8 cellular contexts compared by ENCODE assay signal in the genomic region with DNA sequence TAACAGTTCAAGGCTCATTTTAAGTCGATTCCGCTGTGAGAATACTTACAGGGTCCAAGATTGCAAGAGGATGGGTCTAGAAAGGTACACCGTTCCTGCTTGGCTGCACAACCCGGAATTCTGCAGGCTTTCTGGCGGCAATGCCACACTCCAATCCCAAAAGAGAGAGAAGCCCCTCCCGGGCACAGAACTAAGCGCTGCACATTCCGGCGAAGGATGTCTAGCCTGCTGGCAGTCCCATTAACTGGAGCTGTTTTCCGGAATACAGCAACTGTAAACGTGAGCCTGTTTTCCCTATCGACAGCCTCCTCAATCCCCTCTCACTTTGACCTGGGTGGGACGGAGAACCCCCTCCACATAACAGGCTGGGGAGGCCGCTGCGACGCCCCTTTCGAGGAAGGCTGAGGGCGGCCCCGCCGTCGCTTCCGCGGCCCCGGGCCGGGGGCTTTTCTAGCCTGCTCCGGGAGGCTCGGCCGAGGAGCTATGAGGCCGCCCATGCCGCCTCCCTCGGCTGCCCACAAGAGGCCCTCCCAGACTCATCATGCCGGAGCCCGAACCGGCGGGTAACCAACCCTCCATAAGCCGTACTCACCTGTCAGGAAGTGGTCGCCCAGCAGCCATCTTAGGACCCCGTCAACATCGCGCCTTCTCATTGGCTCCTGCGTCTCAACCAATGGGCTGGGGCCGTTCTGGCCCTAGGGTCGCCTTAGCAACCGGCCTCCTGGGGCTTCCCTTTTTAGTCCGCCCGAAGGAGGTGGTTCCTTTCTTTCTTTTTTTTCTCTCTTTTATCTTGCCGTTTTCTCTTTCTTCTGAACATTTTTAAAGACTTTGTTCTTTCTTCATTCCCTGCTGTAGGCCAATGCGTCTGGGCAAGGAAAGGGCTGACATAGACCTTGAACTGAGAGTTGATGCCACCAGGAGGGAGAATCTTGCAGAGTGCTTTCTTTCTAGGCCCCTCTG. TPM values are rescaled to one million over a fixed set of nuclear protein-coding genes. Genes with fewer than 3 reads are reported as not detected.
DNase-seq lines count a peak whose midpoint lies in the region; ATAC-seq and TF ChIP-seq lines count a peak whose summit lies in the region.

A gene (minus strand): TSS at position 647 of the 960 bp plus-strand sequence. CDS start 5,909 bp downstream, outside the sequence.

- peak within 1 kb of the TSS; percentile 94 for H3K4me3 Mint-ChIP-seq in activated T-helper 2 cell treated with anti-CD3 and anti-CD28 coated beads, Interferon-gamma antibody, Interleukin-2, Interleukin-4, amounts not matched to agents 10 μg/mL and 5 μg/mL and 100 μg/mL, durations not matched to agents 14 hours and 24 hours and 36 hours (ENCODE audit: low read depth)
- H3K4me3 Mint-ChIP-seq in natural killer cell = peak within 1 kb of the TSS; percentile 89

- peak within 1 kb of the TSS; percentile 82 for H3K27ac Mint-ChIP-seq in activated T-helper 2 cell treated with anti-CD3 and anti-CD28 coated beads, Interferon-gamma antibody, Interleukin-2, Interleukin-4, amounts not matched to agents 10 μg/mL and 5 μg/mL and 100 μg/mL, durations not matched to agents 14 hours and 24 hours and 36 hours
- H3K27ac Mint-ChIP-seq in natural killer cell = peak within 1 kb of the TSS; percentile 87 to 91

- H3K9me3 Mint-ChIP-seq in activated T-helper 2 cell treated with anti-CD3 and anti-CD28 coated beads, Interferon-gamma antibody, Interleukin-2, Interleukin-4, amounts not matched to agents 10 μg/mL and 5 μg/mL and 100 μg/mL, durations not matched to agents 14 hours and 24 hours and 36 hours = no peaks in the 10 kb centered on the region
- H3K9me3 Mint-ChIP-seq in natural killer cell = no peaks in the 10 kb centered on the region

- peak within 1 kb of the TSS; percentile 94 for H3K4me3 ChIP-seq in RWPE2 (ENCODE audit: severe bottlenecking)

- peaks cover 30% of the 10 kb centered on the region for H3K36me3 ChIP-seq in RWPE2 (ENCODE audit: low read depth)

- no peak for TF ChIP-seq CTCF in RWPE2 (IDR thresholded peaks at IDR 0.05; ENCODE audit: poor library complexity, severe bottlenecking)
- no peak for TF ChIP-seq CTCF in natural killer cell (IDR thresholded peaks at IDR 0.05)

- intact Hi-C loops in activated T-helper 2 cell treated with anti-CD3 and anti-CD28 coated beads, Interferon-gamma antibody, Interleukin-2, Interleukin-4, amounts not matched to agents 10 μg/mL and 5 μg/mL and 100 μg/mL, durations not matched to agents 14 hours and 24 hours and 36 hours (cut with micrococcal nuclease) = loop anchor here (1.0 to 10.0 kb wide), 5 partner anchors 297 to 1253 kb away; a partner anchor contains a TSS
- intact Hi-C loops in natural killer cell (cut with micrococcal nuclease) = no loop called here

- H3K4me1 ChIP-seq in RWPE2 (ENCODE audit: insufficient read depth, poor library complexity, severe bottlenecking) = peaks cover 16% of the 10 kb centered on the region

- H3K27me3 ChIP-seq in RWPE2 (ENCODE audit: insufficient read depth, poor library complexity, severe bottlenecking) = no peaks in the 10 kb centered on the region

- H3K27ac ChIP-seq in RWPE2 (ENCODE audit: poor library complexity, severe bottlenecking) = peak within 1 kb of the TSS; percentile 44

- H3K9me3 ChIP-seq in RWPE2 (ENCODE audit: severe bottlenecking) = no peaks in the 10 kb centered on the region

- peak; percentile 99 for ATAC-seq in RWPE2 (ENCODE audit: low read depth)
- ATAC-seq in natural killer cell = peak; percentile 94 to 99 (median 98)

- DNase-seq in EH (ENCODE audit: low read depth) (peak; percentile 92), H4 (ENCODE audit: low spot score) (peak; percentile 87), LoVo (ENCODE audit: low spot score) (peak; percentile 92), RWPE2 (ENCODE audit: low spot score) (peak; percentile 88), fibroblast of peridontal ligament (ENCODE audit: extremely low read depth) (peak; percentile 93), natural killer cell (peak; percentile 98)
- peak; percentile 95 for DNase-seq in activated T-helper 2 cell treated with anti-CD3 and anti-CD28 coated beads, Interferon-gamma antibody, Interleukin-2, Interleukin-4, amounts not matched to agents 10 μg/mL and 5 μg/mL and 100 μg/mL, durations not matched to agents 14 hours and 24 hours and 36 hours (ENCODE audit: low spot score)
- DNase-seq in stimulated activated naive CD4-positive, alpha-beta T cell treated with Interleukin-2 at 50 U/mL for 16 hours (lab: John Stamatoyannopoulos, UW) = peak; percentile 93

- H3K36me3 Mint-ChIP-seq in activated T-helper 2 cell treated with anti-CD3 and anti-CD28 coated beads, Interferon-gamma antibody, Interleukin-2, Interleukin-4, amounts not matched to agents 10 μg/mL and 5 μg/mL and 100 μg/mL, durations not matched to agents 14 hours and 24 hours and 36 hours (ENCODE audit: low read depth) = peaks cover 19% of the 10 kb centered on the region
- H3K36me3 Mint-ChIP-seq in natural killer cell = no peaks in the 10 kb centered on the region

- peaks cover 3% of the 10 kb centered on the region for H3K27me3 Mint-ChIP-seq in activated T-helper 2 cell treated with anti-CD3 and anti-CD28 coated beads, Interferon-gamma antibody, Interleukin-2, Interleukin-4, amounts not matched to agents 10 μg/mL and 5 μg/mL and 100 μg/mL, durations not matched to agents 14 hours and 24 hours and 36 hours (ENCODE audit: low read depth)
- peaks cover 9 to 14% of the 10 kb centered on the region in 2 donors for H3K27me3 Mint-ChIP-seq in natural killer cell (ENCODE audit: low read depth in 2 of 2)

- peaks cover 20% of the 10 kb centered on the region for H3K4me1 Mint-ChIP-seq in activated T-helper 2 cell treated with anti-CD3 and anti-CD28 coated beads, Interferon-gamma antibody, Interleukin-2, Interleukin-4, amounts not matched to agents 10 μg/mL and 5 μg/mL and 100 μg/mL, durations not matched to agents 14 hours and 24 hours and 36 hours (ENCODE audit: low read depth)
- peaks cover 43 to 45% of the 10 kb centered on the region in 2 donors for H3K4me1 Mint-ChIP-seq in natural killer cell

RNA-seq across cellular contexts. Expression of the gene that starts here (rescaled TPM):
- total RNA-seq in H4 (2014; rRNA removed; shearing (Covaris generic)) = 85.7 and 88.9 TPM in 2 replicates
- 53.1 and 55.6 TPM in 2 replicates for total RNA-seq in activated T-helper 2 cell treated with anti-CD3 and anti-CD28 coated beads, Interferon-gamma antibody, Interleukin-2, Interleukin-4, amounts not matched to agents 10 μg/mL and 5 μg/mL and 100 μg/mL, durations not matched to agents 14 hours and 24 hours and 36 hours
- 10 to 100 TPM; 69.2 to 73.2 (median 72.7) TPM for total RNA-seq in natural killer cell

Comparison
In these comparisons a context has a peak if more than half of its experiments do, and no peak if none do; other contexts are left out.
1. Peak in every context shown above with its lines: DNase-seq, ATAC-seq, H3K4me3 ChIP-seq and H3K27ac ChIP-seq.